ENCODE assay signal across 1 cellular context in the genomic region with DNA sequence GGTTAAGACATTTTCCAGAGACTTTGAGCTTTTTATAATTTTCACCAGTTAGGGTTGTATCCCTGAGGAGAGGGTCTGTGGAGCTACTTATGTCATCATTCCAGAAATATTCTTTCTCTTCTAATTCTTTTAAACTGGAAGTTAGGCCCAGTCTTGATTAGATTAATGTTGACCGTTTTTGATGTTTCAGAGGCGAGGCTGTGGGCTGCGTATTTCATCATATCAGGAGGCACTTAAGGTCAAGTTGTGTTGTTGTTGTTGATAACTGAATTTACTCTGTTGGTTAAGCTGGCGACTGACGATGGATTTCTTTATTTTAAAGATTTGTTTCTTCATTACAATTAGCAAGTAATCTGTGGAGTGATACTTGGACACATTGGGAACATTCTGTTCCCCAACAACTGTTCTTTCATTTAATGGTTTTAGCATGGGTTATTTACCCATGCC.
A peak's percentile ranks its signal among the peaks of the same experiment; 100 is the strongest.
TF ChIP-seq lines count a peak whose summit lies in the region.

No MANE protein-coding gene starts in this region.

TF ChIP-seq in K562, 482 proteins besides CTCF, POLR2A, EP300 and RAD21 (continued from another document and continues in another):
- TF ChIP-seq, protein P1, sequence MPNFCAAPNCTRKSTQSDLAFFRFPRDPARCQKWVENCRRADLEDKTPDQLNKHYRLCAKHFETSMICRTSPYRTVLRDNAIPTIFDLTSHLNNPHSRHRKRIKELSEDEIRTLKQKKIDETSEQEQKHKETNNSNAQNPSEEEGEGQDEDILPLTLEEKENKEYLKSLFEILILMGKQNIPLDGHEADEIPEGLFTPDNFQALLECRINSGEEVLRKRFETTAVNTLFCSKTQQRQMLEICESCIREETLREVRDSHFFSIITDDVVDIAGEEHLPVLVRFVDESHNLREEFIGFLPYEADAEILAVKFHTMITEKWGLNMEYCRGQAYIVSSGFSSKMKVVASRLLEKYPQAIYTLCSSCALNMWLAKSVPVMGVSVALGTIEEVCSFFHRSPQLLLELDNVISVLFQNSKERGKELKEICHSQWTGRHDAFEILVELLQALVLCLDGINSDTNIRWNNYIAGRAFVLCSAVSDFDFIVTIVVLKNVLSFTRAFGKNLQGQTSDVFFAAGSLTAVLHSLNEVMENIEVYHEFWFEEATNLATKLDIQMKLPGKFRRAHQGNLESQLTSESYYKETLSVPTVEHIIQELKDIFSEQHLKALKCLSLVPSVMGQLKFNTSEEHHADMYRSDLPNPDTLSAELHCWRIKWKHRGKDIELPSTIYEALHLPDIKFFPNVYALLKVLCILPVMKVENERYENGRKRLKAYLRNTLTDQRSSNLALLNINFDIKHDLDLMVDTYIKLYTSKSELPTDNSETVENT (CRISPR knock-in tag; IDR thresholded peaks at IDR 0.05), result no peak
- no peak for TF ChIP-seq U2AF2 (optimal IDR thresholded peaks at IDR 0.05; ENCODE audit: low read depth, low read length)
- TF ChIP-seq, protein P2, sequence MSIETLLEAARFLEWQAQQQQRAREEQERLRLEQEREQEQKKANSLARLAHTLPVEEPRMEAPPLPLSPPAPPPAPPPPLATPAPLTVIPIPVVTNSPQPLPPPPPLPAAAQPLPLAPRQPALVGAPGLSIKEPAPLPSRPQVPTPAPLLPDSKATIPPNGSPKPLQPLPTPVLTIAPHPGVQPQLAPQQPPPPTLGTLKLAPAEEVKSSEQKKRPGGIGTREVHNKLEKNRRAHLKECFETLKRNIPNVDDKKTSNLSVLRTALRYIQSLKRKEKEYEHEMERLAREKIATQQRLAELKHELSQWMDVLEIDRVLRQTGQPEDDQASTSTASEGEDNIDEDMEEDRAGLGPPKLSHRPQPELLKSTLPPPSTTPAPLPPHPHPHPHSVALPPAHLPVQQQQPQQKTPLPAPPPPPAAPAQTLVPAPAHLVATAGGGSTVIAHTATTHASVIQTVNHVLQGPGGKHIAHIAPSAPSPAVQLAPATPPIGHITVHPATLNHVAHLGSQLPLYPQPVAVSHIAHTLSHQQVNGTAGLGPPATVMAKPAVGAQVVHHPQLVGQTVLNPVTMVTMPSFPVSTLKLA (conservative IDR thresholded peaks at IDR 0.05), result peak in 1 of 2 experiments; percentile 34; a peak in 1 of 4 replicates
- TF ChIP-seq, protein P3, sequence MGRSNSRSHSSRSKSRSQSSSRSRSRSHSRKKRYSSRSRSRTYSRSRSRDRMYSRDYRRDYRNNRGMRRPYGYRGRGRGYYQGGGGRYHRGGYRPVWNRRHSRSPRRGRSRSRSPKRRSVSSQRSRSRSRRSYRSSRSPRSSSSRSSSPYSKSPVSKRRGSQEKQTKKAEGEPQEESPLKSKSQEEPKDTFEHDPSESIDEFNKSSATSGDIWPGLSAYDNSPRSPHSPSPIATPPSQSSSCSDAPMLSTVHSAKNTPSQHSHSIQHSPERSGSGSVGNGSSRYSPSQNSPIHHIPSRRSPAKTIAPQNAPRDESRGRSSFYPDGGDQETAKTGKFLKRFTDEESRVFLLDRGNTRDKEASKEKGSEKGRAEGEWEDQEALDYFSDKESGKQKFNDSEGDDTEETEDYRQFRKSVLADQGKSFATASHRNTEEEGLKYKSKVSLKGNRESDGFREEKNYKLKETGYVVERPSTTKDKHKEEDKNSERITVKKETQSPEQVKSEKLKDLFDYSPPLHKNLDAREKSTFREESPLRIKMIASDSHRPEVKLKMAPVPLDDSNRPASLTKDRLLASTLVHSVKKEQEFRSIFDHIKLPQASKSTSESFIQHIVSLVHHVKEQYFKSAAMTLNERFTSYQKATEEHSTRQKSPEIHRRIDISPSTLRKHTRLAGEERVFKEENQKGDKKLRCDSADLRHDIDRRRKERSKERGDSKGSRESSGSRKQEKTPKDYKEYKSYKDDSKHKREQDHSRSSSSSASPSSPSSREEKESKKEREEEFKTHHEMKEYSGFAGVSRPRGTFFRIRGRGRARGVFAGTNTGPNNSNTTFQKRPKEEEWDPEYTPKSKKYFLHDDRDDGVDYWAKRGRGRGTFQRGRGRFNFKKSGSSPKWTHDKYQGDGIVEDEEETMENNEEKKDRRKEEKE (IDR thresholded peaks at IDR 0.05; ENCODE audit: borderline replicate concordance in 1 of 2, control insufficient read depth in 1 of 2, low read depth in 2 of 2, low read length in 1 of 2), result no peak
- TF ChIP-seq, protein P4, sequence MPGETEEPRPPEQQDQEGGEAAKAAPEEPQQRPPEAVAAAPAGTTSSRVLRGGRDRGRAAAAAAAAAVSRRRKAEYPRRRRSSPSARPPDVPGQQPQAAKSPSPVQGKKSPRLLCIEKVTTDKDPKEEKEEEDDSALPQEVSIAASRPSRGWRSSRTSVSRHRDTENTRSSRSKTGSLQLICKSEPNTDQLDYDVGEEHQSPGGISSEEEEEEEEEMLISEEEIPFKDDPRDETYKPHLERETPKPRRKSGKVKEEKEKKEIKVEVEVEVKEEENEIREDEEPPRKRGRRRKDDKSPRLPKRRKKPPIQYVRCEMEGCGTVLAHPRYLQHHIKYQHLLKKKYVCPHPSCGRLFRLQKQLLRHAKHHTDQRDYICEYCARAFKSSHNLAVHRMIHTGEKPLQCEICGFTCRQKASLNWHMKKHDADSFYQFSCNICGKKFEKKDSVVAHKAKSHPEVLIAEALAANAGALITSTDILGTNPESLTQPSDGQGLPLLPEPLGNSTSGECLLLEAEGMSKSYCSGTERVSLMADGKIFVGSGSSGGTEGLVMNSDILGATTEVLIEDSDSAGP (CRISPR knock-in tag; IDR thresholded peaks at IDR 0.05), result no peak
- TF ChIP-seq, protein P5, sequence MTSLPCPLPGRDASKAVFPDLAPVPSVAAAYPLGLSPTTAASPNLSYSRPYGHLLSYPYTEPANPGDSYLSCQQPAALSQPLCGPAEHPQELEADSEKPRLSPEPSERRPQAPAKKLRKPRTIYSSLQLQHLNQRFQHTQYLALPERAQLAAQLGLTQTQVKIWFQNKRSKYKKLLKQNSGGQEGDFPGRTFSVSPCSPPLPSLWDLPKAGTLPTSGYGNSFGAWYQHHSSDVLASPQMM (CRISPR knock-in tag; IDR thresholded peaks at IDR 0.05), result no peak
- TF ChIP-seq MCM3 (IDR thresholded peaks at IDR 0.05), result no peak
- peak; percentile 80; the same call in 1 of the 2 replicates for TF ChIP-seq ZNF197 (CRISPR knock-in tag; IDR thresholded peaks at IDR 0.05; ENCODE audit: low read depth)
- TF ChIP-seq KLF1 (tag; IDR thresholded peaks at IDR 0.05), result no peak
- no peak for TF ChIP-seq KLF16 (IDR thresholded peaks at IDR 0.05)
- TF ChIP-seq ERF (CRISPR knock-in tag; IDR thresholded peaks at IDR 0.05), result no peak
- TF ChIP-seq ETV5 (CRISPR knock-in tag; IDR thresholded peaks at IDR 0.05; ENCODE audit: low read depth), result no peak
- TF ChIP-seq TAF15 (IDR thresholded peaks at IDR 0.05; ENCODE audit: low read depth, low read length), result no peak
- no peak for TF ChIP-seq ZNF778 (CRISPR knock-in tag; IDR thresholded peaks at IDR 0.05)
- TF ChIP-seq XRCC5 (IDR thresholded peaks at IDR 0.05; ENCODE audit: low read depth, low read length), result no peak
- peak; percentile 58; the same call in 1 of the 2 replicates for TF ChIP-seq SOX6 (IDR thresholded peaks at IDR 0.05)
- no peak for TF ChIP-seq SMARCA5 (IDR thresholded peaks at IDR 0.05)
- no peak for TF ChIP-seq ZNF184 (CRISPR knock-in tag; IDR thresholded peaks at IDR 0.05)
- 0 out of 4 replicates have a peak, but pooled peaks of 1 of the 2 experiments have one; percentile 27 for TF ChIP-seq ARNT (IDR thresholded peaks at IDR 0.05)
- TF ChIP-seq ZNF780A (CRISPR knock-in tag; IDR thresholded peaks at IDR 0.05), result no peak
- TF ChIP-seq ZNF217 (CRISPR knock-in tag; IDR thresholded peaks at IDR 0.05), result no peak
- TF ChIP-seq, protein P6, sequence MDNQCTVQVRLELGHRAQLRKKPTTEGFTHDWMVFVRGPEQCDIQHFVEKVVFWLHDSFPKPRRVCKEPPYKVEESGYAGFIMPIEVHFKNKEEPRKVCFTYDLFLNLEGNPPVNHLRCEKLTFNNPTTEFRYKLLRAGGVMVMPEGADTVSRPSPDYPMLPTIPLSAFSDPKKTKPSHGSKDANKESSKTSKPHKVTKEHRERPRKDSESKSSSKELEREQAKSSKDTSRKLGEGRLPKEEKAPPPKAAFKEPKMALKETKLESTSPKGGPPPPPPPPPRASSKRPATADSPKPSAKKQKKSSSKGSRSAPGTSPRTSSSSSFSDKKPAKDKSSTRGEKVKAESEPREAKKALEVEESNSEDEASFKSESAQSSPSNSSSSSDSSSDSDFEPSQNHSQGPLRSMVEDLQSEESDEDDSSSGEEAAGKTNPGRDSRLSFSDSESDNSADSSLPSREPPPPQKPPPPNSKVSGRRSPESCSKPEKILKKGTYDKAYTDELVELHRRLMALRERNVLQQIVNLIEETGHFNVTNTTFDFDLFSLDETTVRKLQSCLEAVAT (IDR thresholded peaks at IDR 0.05), result no peak
- TF ChIP-seq, protein P7, sequence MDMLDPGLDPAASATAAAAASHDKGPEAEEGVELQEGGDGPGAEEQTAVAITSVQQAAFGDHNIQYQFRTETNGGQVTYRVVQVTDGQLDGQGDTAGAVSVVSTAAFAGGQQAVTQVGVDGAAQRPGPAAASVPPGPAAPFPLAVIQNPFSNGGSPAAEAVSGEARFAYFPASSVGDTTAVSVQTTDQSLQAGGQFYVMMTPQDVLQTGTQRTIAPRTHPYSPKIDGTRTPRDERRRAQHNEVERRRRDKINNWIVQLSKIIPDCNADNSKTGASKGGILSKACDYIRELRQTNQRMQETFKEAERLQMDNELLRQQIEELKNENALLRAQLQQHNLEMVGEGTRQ (CRISPR knock-in tag; IDR thresholded peaks at IDR 0.05), result no peak
- peak; percentile 71 for TF ChIP-seq ATF7 (IDR thresholded peaks at IDR 0.05)
- no peak for TF ChIP-seq HDAC6 (IDR thresholded peaks at IDR 0.05; ENCODE audit: low read depth, low read length)
- TF ChIP-seq, protein P8, sequence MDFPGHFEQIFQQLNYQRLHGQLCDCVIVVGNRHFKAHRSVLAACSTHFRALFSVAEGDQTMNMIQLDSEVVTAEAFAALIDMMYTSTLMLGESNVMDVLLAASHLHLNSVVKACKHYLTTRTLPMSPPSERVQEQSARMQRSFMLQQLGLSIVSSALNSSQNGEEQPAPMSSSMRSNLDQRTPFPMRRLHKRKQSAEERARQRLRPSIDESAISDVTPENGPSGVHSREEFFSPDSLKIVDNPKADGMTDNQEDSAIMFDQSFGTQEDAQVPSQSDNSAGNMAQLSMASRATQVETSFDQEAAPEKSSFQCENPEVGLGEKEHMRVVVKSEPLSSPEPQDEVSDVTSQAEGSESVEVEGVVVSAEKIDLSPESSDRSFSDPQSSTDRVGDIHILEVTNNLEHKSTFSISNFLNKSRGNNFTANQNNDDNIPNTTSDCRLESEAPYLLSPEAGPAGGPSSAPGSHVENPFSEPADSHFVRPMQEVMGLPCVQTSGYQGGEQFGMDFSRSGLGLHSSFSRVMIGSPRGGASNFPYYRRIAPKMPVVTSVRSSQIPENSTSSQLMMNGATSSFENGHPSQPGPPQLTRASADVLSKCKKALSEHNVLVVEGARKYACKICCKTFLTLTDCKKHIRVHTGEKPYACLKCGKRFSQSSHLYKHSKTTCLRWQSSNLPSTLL (IDR thresholded peaks at IDR 0.05), result no peak
- TF ChIP-seq CBX3 (IDR thresholded peaks at IDR 0.05; ENCODE audit: borderline replicate concordance in 1 of 2, low read length in 2 of 2), result no peak
- no peak for TF ChIP-seq PHB (CRISPR knock-in tag; IDR thresholded peaks at IDR 0.05)
- no peak for TF ChIP-seq IRF2 (CRISPR knock-in tag; IDR thresholded peaks at IDR 0.05)
- TF ChIP-seq, protein P9, sequence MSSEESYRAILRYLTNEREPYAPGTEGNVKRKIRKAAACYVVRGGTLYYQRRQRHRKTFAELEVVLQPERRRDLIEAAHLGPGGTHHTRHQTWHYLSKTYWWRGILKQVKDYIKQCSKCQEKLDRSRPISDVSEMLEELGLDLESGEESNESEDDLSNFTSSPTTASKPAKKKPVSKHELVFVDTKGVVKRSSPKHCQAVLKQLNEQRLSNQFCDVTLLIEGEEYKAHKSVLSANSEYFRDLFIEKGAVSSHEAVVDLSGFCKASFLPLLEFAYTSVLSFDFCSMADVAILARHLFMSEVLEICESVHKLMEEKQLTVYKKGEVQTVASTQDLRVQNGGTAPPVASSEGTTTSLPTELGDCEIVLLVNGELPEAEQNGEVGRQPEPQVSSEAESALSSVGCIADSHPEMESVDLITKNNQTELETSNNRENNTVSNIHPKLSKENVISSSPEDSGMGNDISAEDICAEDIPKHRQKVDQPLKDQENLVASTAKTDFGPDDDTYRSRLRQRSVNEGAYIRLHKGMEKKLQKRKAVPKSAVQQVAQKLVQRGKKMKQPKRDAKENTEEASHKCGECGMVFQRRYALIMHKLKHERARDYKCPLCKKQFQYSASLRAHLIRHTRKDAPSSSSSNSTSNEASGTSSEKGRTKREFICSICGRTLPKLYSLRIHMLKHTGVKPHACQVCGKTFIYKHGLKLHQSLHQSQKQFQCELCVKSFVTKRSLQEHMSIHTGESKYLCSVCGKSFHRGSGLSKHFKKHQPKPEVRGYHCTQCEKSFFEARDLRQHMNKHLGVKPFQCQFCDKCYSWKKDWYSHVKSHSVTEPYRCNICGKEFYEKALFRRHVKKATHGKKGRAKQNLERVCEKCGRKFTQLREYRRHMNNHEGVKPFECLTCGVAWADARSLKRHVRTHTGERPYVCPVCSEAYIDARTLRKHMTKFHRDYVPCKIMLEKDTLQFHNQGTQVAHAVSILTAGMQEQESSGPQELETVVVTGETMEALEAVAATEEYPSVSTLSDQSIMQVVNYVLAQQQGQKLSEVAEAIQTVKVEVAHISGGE (CRISPR knock-in tag; IDR thresholded peaks at IDR 0.05), result 0 out of 6 replicates have a peak, but pooled peaks of 1 of the 3 experiments have one; percentile 3
- TF ChIP-seq MYBL2 (IDR thresholded peaks at IDR 0.05; ENCODE audit: low read depth), result no peak
- no peak for TF ChIP-seq MYBL2 (CRISPR knock-in tag; IDR thresholded peaks at IDR 0.05; ENCODE audit: borderline replicate concordance)
- TF ChIP-seq NCOA2 (IDR thresholded peaks at IDR 0.05; ENCODE audit: partially characterized antibody in 2 of 2), result no peak
- TF ChIP-seq CCAR2 (IDR thresholded peaks at IDR 0.05; ENCODE audit: low read depth, low read length), result no peak
- peak; percentile 70 to 77 for TF ChIP-seq FOXK2 (conservative IDR thresholded peaks at IDR 0.05 in 1 of 2, IDR thresholded peaks at IDR 0.05 in 1 of 2; ENCODE audit: low read depth in 2 of 2)
- TF ChIP-seq, protein P10, sequence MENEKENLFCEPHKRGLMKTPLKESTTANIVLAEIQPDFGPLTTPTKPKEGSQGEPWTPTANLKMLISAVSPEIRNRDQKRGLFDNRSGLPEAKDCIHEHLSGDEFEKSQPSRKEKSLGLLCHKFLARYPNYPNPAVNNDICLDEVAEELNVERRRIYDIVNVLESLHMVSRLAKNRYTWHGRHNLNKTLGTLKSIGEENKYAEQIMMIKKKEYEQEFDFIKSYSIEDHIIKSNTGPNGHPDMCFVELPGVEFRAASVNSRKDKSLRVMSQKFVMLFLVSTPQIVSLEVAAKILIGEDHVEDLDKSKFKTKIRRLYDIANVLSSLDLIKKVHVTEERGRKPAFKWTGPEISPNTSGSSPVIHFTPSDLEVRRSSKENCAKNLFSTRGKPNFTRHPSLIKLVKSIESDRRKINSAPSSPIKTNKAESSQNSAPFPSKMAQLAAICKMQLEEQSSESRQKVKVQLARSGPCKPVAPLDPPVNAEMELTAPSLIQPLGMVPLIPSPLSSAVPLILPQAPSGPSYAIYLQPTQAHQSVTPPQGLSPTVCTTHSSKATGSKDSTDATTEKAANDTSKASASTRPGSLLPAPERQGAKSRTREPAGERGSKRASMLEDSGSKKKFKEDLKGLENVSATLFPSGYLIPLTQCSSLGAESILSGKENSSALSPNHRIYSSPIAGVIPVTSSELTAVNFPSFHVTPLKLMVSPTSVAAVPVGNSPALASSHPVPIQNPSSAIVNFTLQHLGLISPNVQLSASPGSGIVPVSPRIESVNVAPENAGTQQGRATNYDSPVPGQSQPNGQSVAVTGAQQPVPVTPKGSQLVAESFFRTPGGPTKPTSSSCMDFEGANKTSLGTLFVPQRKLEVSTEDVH (IDR thresholded peaks at IDR 0.05; ENCODE audit: low read depth, partially characterized antibody), result no peak
- no peak for TF ChIP-seq SIRT6 (IDR thresholded peaks at IDR 0.05; ENCODE audit: low read depth, low read length)
- no peak for TF ChIP-seq TRIM28 (IDR thresholded peaks at IDR 0.05)
- no peak for TF ChIP-seq NFXL1 (CRISPR knock-in tag; IDR thresholded peaks at IDR 0.05)
- no peak for TF ChIP-seq PTRF (tag; IDR thresholded peaks at IDR 0.05)
- no peak for TF ChIP-seq CBX1 (IDR thresholded peaks at IDR 0.05; ENCODE audit: low read depth)
- TF ChIP-seq DPF2 (IDR thresholded peaks at IDR 0.05), result peak; percentile 69; the same call in 1 of the 2 replicates
